ENCODE assay signal across 8 cellular contexts in genomic region chr20:16575390-16576140, GRCh38. TPM values are rescaled to one million over a fixed set of nuclear protein-coding genes. Genes with fewer than 3 reads are reported as not detected.
A peak's percentile ranks its signal among the peaks of the same experiment; 100 is the strongest.
DNase-seq lines count a peak whose midpoint lies in the region; ATAC-seq and TF ChIP-seq lines count a peak whose summit lies in the region.

No MANE protein-coding gene starts in this region.

- H4K20me1 ChIP-seq in OCI-LY3 (ENCODE audit: insufficient read depth, low read length) (no peaks in the 10 kb centered on the region), neural progenitor cell (ENCODE audit: low read depth) (no peaks in the 10 kb centered on the region)

- TF ChIP-seq CTCF in OCI-LY3 (IDR thresholded peaks at IDR 0.05; ENCODE audit: low read depth, low read length) (no peak), neural progenitor cell (IDR thresholded peaks at IDR 0.05) (no peak), GM10248 (IDR thresholded peaks at IDR 0.05; ENCODE audit: control extremely low read depth, extremely low read depth, low read depth, missing control alignments) (no peak)

- H3K27me3 Mint-ChIP-seq in effector memory CD8-positive, alpha-beta T cell = no peaks in the 10 kb centered on the region
- peaks cover 2% of the 10 kb centered on the region for H3K27me3 Mint-ChIP-seq in neural progenitor cell (ENCODE audit: insufficient read depth, low read depth)

- H3K27me3 ChIP-seq in OCI-LY3 (ENCODE audit: low read depth, low read length) (no peaks in the 10 kb centered on the region), neural progenitor cell (no peaks in the 10 kb centered on the region)

- H2AFZ ChIP-seq in OCI-LY3 (ENCODE audit: low read depth, low read length) (peak overlapping the region; percentile 97), neural progenitor cell (replicated peaks) (peak overlapping the region; percentile 87)

- H3K4me1 ChIP-seq in ES-I3 (ENCODE audit: insufficient read depth, low read length) = peaks cover 9% of the 10 kb centered on the region; the same call in 1 of the 2 replicates
- peaks cover 21% of the 10 kb centered on the region for H3K4me1 ChIP-seq in OCI-LY3 (ENCODE audit: low read length)
- H3K4me1 ChIP-seq in neural progenitor cell = peaks cover 12% of the 10 kb centered on the region

- CTCF ChIA-PET in GM10248 (lab: Yijun Ruan, JAX) = interaction anchor here (1.5 kb wide), 1 partner anchor 9 kb away, joined by 4 read pairs; no protein-coding TSS in a partner anchor

- H3K4me2 ChIP-seq in OCI-LY3 (ENCODE audit: low read length) = peak overlapping the region; percentile 90
- H3K4me2 ChIP-seq in neural progenitor cell = peak overlapping the region; percentile 88

- H3K9me3 Mint-ChIP-seq in effector memory CD8-positive, alpha-beta T cell = no peaks in the 10 kb centered on the region
- H3K9me3 Mint-ChIP-seq in neural progenitor cell = no peaks in the 10 kb centered on the region

- H3K36me3 ChIP-seq in ES-I3 (ENCODE audit: insufficient read depth, low read length) = no peaks in the 10 kb centered on the region
- no peaks in the 10 kb centered on the region for H3K36me3 ChIP-seq in OCI-LY3 (replicated peaks; ENCODE audit: low read depth, low read length)
- H3K36me3 ChIP-seq in neural progenitor cell = no peaks in the 10 kb centered on the region

- DNase-seq in effector memory CD8-positive, alpha-beta T cell = no peak
- DNase-seq in neural progenitor cell (ENCODE audit: low spot score) = peak; percentile 30
- no peak for DNase-seq in T-helper 9 cell
- no peak for DNase-seq in GM10248 (ENCODE audit: extremely low spot score)
- no peak for DNase-seq in stimulated activated CD4-positive, alpha-beta T cell treated with anti-CD3 and anti-CD28 coated beads, Interleukin-4, amount 100 ng/mL, for 1 hour

- H3K4me3 ChIP-seq in OCI-LY3 (ENCODE audit: low read length) (peak overlapping the region; percentile 82), neural progenitor cell (peak overlapping the region; percentile 56)

- peak overlapping the region; percentile 77 to 85 for H3K4me3 Mint-ChIP-seq in effector memory CD8-positive, alpha-beta T cell
- peak overlapping the region; percentile 89 for H3K4me3 Mint-ChIP-seq in neural progenitor cell

- no peaks in the 10 kb centered on the region for H3K9me3 ChIP-seq in ES-I3 (ENCODE audit: control insufficient read depth, insufficient read depth, low read length)
- H3K9me3 ChIP-seq in OCI-LY3 (ENCODE audit: insufficient read depth, low read length) = no peaks in the 10 kb centered on the region
- no peaks in the 10 kb centered on the region for H3K9me3 ChIP-seq in neural progenitor cell (ENCODE audit: low read depth)

- H3K9ac ChIP-seq in ES-I3 (ENCODE audit: low read depth, low read length) (peak overlapping the region; percentile 64; the same call in 1 of the 2 replicates), OCI-LY3 (ENCODE audit: low read length) (peak overlapping the region; percentile 78), neural progenitor cell (no peak overlapping the region)

- H3K36me3 Mint-ChIP-seq in effector memory CD8-positive, alpha-beta T cell (ENCODE audit: insufficient read depth) = no peaks in the 10 kb centered on the region
- H3K36me3 Mint-ChIP-seq in neural progenitor cell = no peaks in the 10 kb centered on the region

- peak overlapping the region in 1 of 2 donors; percentile 73 for H3K27ac Mint-ChIP-seq in effector memory CD8-positive, alpha-beta T cell
- peak overlapping the region; percentile 38 for H3K27ac Mint-ChIP-seq in neural progenitor cell

- peaks cover 15% of the 10 kb centered on the region for H3K79me2 ChIP-seq in OCI-LY3 (ENCODE audit: low read length)
- H3K79me2 ChIP-seq in neural progenitor cell (ENCODE audit: low read depth) = peaks cover 23% of the 10 kb centered on the region

- POLR2A ChIA-PET in GM10248 (lab: Yijun Ruan, JAX) = no interaction called here

- H3K27ac ChIP-seq in OCI-LY3 (ENCODE audit: low read length) (peak overlapping the region; percentile 34; the same call in 1 of the 2 replicates), neural progenitor cell (no peak overlapping the region)

- H3F3A ChIP-seq in neural progenitor cell (ENCODE audit: low read depth) = peaks cover 27% of the 10 kb centered on the region

- peaks cover 19 to 22% of the 10 kb centered on the region in 2 donors for H3K4me1 Mint-ChIP-seq in effector memory CD8-positive, alpha-beta T cell (ENCODE audit: low read depth in 2 of 2)
- H3K4me1 Mint-ChIP-seq in neural progenitor cell = peaks cover 39% of the 10 kb centered on the region

- ATAC-seq in effector memory CD8-positive, alpha-beta T cell (replicated peaks) = no peak
- ATAC-seq in GM19351 (IDR thresholded peaks at IDR 0.05; ENCODE audit: unreplicated experiment) = no peak

RNA-seq across cellular contexts. Expression of gene KIF16B, which starts 2.3 kb away (rescaled TPM):
- total RNA-seq in neural progenitor cell (ENCODE audit: low replicate concordance) = 10.6 and 15.5 TPM in 2 replicates
